ENCODE assay signal across 1 cellular context in the genomic region with DNA sequence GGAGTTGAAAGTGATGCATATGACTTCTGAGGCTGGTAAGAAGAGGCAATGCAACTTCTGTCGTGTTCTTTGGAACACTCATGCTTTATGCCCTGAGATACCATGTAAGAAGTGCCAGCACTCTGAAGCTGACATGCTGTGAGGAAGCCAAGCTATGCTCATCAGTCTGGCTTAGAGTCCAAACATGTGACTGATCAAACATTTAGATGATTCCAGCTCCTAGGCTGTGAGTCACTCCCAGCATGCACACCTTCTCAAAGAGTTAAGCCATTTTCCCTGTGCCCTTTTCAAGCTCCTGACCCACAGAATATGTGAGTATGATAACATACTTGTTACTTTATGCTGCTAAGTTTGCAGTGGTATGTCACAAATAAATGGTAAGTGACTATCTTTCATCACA.
TF ChIP-seq lines count a peak whose summit lies in the region.

No MANE protein-coding gene starts in this region.

TF ChIP-seq in HepG2, 621 proteins besides CTCF, POLR2A, EP300 and RAD21:
- TF ChIP-seq, protein P1, sequence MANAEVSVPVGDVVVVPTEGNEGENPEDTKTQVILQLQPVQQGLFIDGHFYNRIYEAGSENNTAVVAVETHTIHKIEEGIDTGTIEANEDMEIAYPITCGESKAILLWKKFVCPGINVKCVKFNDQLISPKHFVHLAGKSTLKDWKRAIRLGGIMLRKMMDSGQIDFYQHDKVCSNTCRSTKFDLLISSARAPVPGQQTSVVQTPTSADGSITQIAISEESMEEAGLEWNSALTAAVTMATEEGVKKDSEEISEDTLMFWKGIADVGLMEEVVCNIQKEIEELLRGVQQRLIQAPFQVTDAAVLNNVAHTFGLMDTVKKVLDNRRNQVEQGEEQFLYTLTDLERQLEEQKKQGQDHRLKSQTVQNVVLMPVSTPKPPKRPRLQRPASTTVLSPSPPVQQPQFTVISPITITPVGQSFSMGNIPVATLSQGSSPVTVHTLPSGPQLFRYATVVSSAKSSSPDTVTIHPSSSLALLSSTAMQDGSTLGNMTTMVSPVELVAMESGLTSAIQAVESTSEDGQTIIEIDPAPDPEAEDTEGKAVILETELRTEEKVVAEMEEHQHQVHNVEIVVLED (CRISPR knock-in tag; IDR thresholded peaks at IDR 0.05; ENCODE audit: borderline replicate concordance), result no peak
- no peak for TF ChIP-seq ZNF652 (CRISPR knock-in tag; IDR thresholded peaks at IDR 0.05; ENCODE audit: borderline replicate concordance, low read depth)
- TF ChIP-seq, protein P2, sequence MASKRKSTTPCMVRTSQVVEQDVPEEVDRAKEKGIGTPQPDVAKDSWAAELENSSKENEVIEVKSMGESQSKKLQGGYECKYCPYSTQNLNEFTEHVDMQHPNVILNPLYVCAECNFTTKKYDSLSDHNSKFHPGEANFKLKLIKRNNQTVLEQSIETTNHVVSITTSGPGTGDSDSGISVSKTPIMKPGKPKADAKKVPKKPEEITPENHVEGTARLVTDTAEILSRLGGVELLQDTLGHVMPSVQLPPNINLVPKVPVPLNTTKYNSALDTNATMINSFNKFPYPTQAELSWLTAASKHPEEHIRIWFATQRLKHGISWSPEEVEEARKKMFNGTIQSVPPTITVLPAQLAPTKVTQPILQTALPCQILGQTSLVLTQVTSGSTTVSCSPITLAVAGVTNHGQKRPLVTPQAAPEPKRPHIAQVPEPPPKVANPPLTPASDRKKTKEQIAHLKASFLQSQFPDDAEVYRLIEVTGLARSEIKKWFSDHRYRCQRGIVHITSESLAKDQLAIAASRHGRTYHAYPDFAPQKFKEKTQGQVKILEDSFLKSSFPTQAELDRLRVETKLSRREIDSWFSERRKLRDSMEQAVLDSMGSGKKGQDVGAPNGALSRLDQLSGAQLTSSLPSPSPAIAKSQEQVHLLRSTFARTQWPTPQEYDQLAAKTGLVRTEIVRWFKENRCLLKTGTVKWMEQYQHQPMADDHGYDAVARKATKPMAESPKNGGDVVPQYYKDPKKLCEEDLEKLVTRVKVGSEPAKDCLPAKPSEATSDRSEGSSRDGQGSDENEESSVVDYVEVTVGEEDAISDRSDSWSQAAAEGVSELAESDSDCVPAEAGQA (IDR thresholded peaks at IDR 0.05; ENCODE audit: low read depth), result no peak
- TF ChIP-seq, protein P2 (CRISPR knock-in tag; IDR thresholded peaks at IDR 0.05; ENCODE audit: borderline replicate concordance), result no peak
- no peak for TF ChIP-seq ATF1 (CRISPR knock-in tag; IDR thresholded peaks at IDR 0.05)
- TF ChIP-seq FOSL2 (CRISPR knock-in tag; IDR thresholded peaks at IDR 0.05), result peak; percentile 53
- no peak for TF ChIP-seq TBX3 (IDR thresholded peaks at IDR 0.05; ENCODE audit: borderline replicate concordance)
